Comparison of ENCODE assay signal across 15 cellular contexts in the genomic region with DNA sequence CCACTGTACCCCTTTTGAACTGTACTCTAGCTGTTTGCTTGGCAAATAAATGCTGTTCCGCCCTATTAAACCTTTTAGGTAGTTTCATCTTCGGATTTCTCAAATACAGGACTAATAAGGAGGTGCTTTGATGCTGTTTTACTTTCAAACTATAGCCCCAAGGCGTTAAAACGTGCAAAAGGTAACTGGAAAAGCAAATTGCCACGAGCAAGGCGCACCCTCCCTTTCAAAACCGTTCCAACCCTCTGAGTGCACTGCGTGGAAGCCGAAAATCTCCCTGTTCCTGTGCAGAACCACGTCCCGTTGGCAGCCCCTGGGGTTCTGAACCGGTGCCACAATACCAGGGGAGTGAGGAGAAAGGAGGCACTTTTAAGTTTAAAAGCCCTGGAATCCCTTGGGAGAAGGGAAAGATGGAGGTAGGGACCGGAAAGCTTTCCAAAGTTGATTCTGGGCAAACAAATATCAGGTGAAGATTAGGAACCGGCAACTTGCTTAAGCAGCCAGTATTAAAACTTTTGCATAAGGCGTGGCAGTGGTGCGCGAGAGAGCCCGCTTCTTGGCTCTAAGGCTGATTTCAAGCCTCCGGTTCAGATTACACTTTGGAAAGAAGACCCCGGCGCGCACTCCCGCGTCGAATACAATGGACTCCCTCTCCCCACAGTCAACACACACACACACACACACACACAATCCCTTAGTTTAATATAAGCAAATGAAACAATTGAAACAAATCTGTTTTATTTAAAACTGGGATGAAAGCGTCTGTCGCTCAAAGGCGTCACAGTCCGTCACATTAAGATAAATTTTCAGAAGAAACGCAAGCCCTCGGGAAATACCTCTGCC. TPM values are rescaled to one million over a fixed set of nuclear protein-coding genes. Genes with fewer than 3 reads are reported as not detected.
DNase-seq lines count a peak whose midpoint lies in the region; ATAC-seq and TF ChIP-seq lines count a peak whose summit lies in the region.
"Had no signal": no experiment of that assay in that cellular context is flagged by ENCODE, and none has a peak within 500 bp of the region (broad histone marks: within the 10 kb centered on the region; RNA-seq: fewer than 3 reads in every experiment).

No MANE protein-coding gene starts in this region.

- TF ChIP-seq CTCF in WTC11 (IDR thresholded peaks at IDR 0.05) (no peak), neural cell (IDR thresholded peaks at IDR 0.05; ENCODE audit: poor library complexity, severe bottlenecking) (no peak), heart right ventricle (IDR thresholded peaks at IDR 0.05) (no peak)

- ATAC-seq in activated CD4-positive, alpha-beta T cell treated with anti-CD3 and anti-CD28 coated beads for 36 hours = no peak
- peak; percentile 14 for ATAC-seq in WTC11
- no peak for ATAC-seq in heart right ventricle
- ATAC-seq: stimulated activated memory B cell treated with anti-CD40 and anti-IgM and Interleukin-4, amounts not matched to agents 10 μg/mL and 1 μg/mL and 100 μg/mL, for 72 hours had no signal

- H3K4me2 ChIP-seq in neural cell (ENCODE audit: low read length) = no peak overlapping the region

- H3K27me3 ChIP-seq in HUES64 (ENCODE audit: insufficient read depth, low read length) = peaks cover 100% of the 10 kb centered on the region
- peaks cover 100% of the 10 kb centered on the region for H3K27me3 ChIP-seq in neural cell (ENCODE audit: insufficient read depth, low read depth, low read length)
- peaks cover 42 to 100% (median 100%) of the 10 kb centered on the region in 7 donors for H3K27me3 ChIP-seq in heart right ventricle

- no peak for DNase-seq in activated CD4-positive, alpha-beta T cell treated with anti-CD3 and anti-CD28 coated beads, Interleukin-2, amount 10 ng/mL, durations not matched to agents 7 days and 5 days
- no peak for DNase-seq in activated CD4-positive, alpha-beta T cell treated with anti-CD3 and anti-CD28 coated beads for 36 hours
- DNase-seq in WTC11 (ENCODE audit: low spot score) (peak; percentile 62), cerebellar nuclear complex (lab: John Stamatoyannopoulos, UW) (no peak), heart right ventricle (no peak)
- DNase-seq in central memory CD4-positive, alpha-beta T cell = no peak
- DNase-seq: SHP77; stimulated activated CD4-positive, alpha-beta T cell treated with anti-CD3 and anti-CD28 coated beads, Interleukin-2, amount 100 ng/mL, for 48 hours had no signal

- no peaks in the 10 kb centered on the region for H3K36me3 ChIP-seq in HUES64 (ENCODE audit: insufficient read depth, low read length)
- no peaks in the 10 kb centered on the region for H3K36me3 ChIP-seq in neural cell (ENCODE audit: insufficient read depth, low read length)
- no peaks in the 10 kb centered on the region for H3K36me3 ChIP-seq in heart right ventricle

- no peaks in the 10 kb centered on the region for H3K36me3 Mint-ChIP-seq in activated CD4-positive, alpha-beta T cell treated with anti-CD3 and anti-CD28 coated beads, Interleukin-2, amount 10 ng/mL, durations not matched to agents 7 days and 5 days (ENCODE audit: low read depth)
- no peaks in the 10 kb centered on the region for H3K36me3 Mint-ChIP-seq in activated CD4-positive, alpha-beta T cell treated with anti-CD3 and anti-CD28 coated beads for 36 hours (ENCODE audit: low read depth)
- no peaks in the 10 kb centered on the region for H3K36me3 Mint-ChIP-seq in WTC11
- H3K36me3 Mint-ChIP-seq: stimulated activated memory B cell treated with anti-CD40 and anti-IgM and Interleukin-4, amounts not matched to agents 10 μg/mL and 1 μg/mL and 100 μg/mL, for 72 hours had no signal

- no peak for TF ChIP-seq RAD21 in neural cell (conservative IDR thresholded peaks at IDR 0.05)

- no peak overlapping the region for H2AFZ ChIP-seq in neural cell (ENCODE audit: low read depth, low read length)

- no peak for TF ChIP-seq EP300 in neural cell (conservative IDR thresholded peaks at IDR 0.05; ENCODE audit: poor library complexity, severe bottlenecking)

- no peaks in the 10 kb centered on the region for H3K9me2 ChIP-seq in neural cell (ENCODE audit: insufficient read depth, low read length)

- no peaks in the 10 kb centered on the region for H4K20me1 ChIP-seq in neural cell (ENCODE audit: insufficient read depth)

- H3K27me3 Mint-ChIP-seq in activated CD4-positive, alpha-beta T cell treated with anti-CD3 and anti-CD28 coated beads, Interleukin-2, amount 10 ng/mL, durations not matched to agents 7 days and 5 days = peaks cover 84% of the 10 kb centered on the region
- peaks cover 71% of the 10 kb centered on the region for H3K27me3 Mint-ChIP-seq in activated CD4-positive, alpha-beta T cell treated with anti-CD3 and anti-CD28 coated beads for 36 hours
- H3K27me3 Mint-ChIP-seq in WTC11 (ENCODE audit: low read depth) = peaks cover 100% of the 10 kb centered on the region

- H3K9me3 Mint-ChIP-seq in activated CD4-positive, alpha-beta T cell treated with anti-CD3 and anti-CD28 coated beads, Interleukin-2, amount 10 ng/mL, durations not matched to agents 7 days and 5 days = peaks cover 9% of the 10 kb centered on the region
- H3K9me3 Mint-ChIP-seq in activated CD4-positive, alpha-beta T cell treated with anti-CD3 and anti-CD28 coated beads for 36 hours (ENCODE audit: low read depth) = peaks cover 4% of the 10 kb centered on the region
- H3K9me3 Mint-ChIP-seq in WTC11 = no peaks in the 10 kb centered on the region
- H3K9me3 Mint-ChIP-seq: dendritic cell treated with granulocyte-macrophage colony-stimulating factor and Interleukin-4, amounts not matched to agents 40 ng/mL and 50 ng/mL, for 4 days had no signal

- no peaks in the 10 kb centered on the region for H3K79me2 ChIP-seq in neural cell (replicated peaks; ENCODE audit: insufficient read depth, low read length)

- H3K4me3 ChIP-seq in HUES64 (ENCODE audit: low read length) (peak overlapping the region; percentile 45), neural cell (ENCODE audit: low read length) (no peak overlapping the region), heart right ventricle (no peak overlapping the region)

- peak overlapping the region; percentile 41 for H3K27ac Mint-ChIP-seq in activated CD4-positive, alpha-beta T cell treated with anti-CD3 and anti-CD28 coated beads, Interleukin-2, amount 10 ng/mL, durations not matched to agents 7 days and 5 days
- no peak overlapping the region for H3K27ac Mint-ChIP-seq in activated CD4-positive, alpha-beta T cell treated with anti-CD3 and anti-CD28 coated beads for 36 hours
- no peak overlapping the region for H3K27ac Mint-ChIP-seq in WTC11
- H3K27ac Mint-ChIP-seq: dendritic cell treated with granulocyte-macrophage colony-stimulating factor and Interleukin-4, amounts not matched to agents 40 ng/mL and 50 ng/mL, for 4 days; stimulated activated memory B cell treated with anti-CD40 and anti-IgM and Interleukin-4, amounts not matched to agents 10 μg/mL and 1 μg/mL and 100 μg/mL, for 72 hours had no signal

- no peak overlapping the region for H3K9ac ChIP-seq in HUES64 (ENCODE audit: low read depth, low read length)
- no peak overlapping the region for H3K9ac ChIP-seq in neural cell (ENCODE audit: low read length)

- peaks cover 2% of the 10 kb centered on the region for H3K4me1 Mint-ChIP-seq in activated CD4-positive, alpha-beta T cell treated with anti-CD3 and anti-CD28 coated beads, Interleukin-2, amount 10 ng/mL, durations not matched to agents 7 days and 5 days
- H3K4me1 Mint-ChIP-seq in activated CD4-positive, alpha-beta T cell treated with anti-CD3 and anti-CD28 coated beads for 36 hours = no peaks in the 10 kb centered on the region
- peaks cover 40% of the 10 kb centered on the region for H3K4me1 Mint-ChIP-seq in WTC11
- H3K4me1 Mint-ChIP-seq: stimulated activated memory B cell treated with anti-CD40 and anti-IgM and Interleukin-4, amounts not matched to agents 10 μg/mL and 1 μg/mL and 100 μg/mL, for 72 hours had no signal

- H3K9me3 ChIP-seq in HUES64 (ENCODE audit: insufficient read depth, low read depth, low read length) = no peaks in the 10 kb centered on the region
- no peaks in the 10 kb centered on the region for H3K9me3 ChIP-seq in neural cell (ENCODE audit: low read length)
- no peaks in the 10 kb centered on the region for H3K9me3 ChIP-seq in heart right ventricle

- intact Hi-C loops in activated CD4-positive, alpha-beta T cell treated with anti-CD3 and anti-CD28 coated beads for 36 hours (cut with DNase I, micrococcal nuclease) = no loop called here
- intact Hi-C loops in heart right ventricle (cut with DNase I) = no loop called here

- H3K4me3 Mint-ChIP-seq in activated CD4-positive, alpha-beta T cell treated with anti-CD3 and anti-CD28 coated beads, Interleukin-2, amount 10 ng/mL, durations not matched to agents 7 days and 5 days = peak overlapping the region; percentile 26
- H3K4me3 Mint-ChIP-seq in activated CD4-positive, alpha-beta T cell treated with anti-CD3 and anti-CD28 coated beads for 36 hours = no peak overlapping the region
- H3K4me3 Mint-ChIP-seq in WTC11 = peak overlapping the region; percentile 69
- H3K4me3 Mint-ChIP-seq: dendritic cell treated with granulocyte-macrophage colony-stimulating factor and Interleukin-4, amounts not matched to agents 40 ng/mL and 50 ng/mL, for 4 days; stimulated activated memory B cell treated with anti-CD40 and anti-IgM and Interleukin-4, amounts not matched to agents 10 μg/mL and 1 μg/mL and 100 μg/mL, for 72 hours had no signal

- CTCF ChIA-PET in activated CD4-positive, alpha-beta T cell treated with anti-CD3 and anti-CD28 coated beads, Interleukin-2, amount 10 ng/mL, durations not matched to agents 7 days and 5 days (lab: Charles Lee) = no interaction called here
- CTCF ChIA-PET in activated CD4-positive, alpha-beta T cell treated with anti-CD3 and anti-CD28 coated beads for 36 hours (lab: Charles Lee) = no interaction called here
- CTCF ChIA-PET in WTC11 (lab: Charles Lee) = interaction anchor here (1.2 to 3.2 kb wide), 2 partner anchors 7 to 353 kb away, joined by 4 to 25 read pairs; no protein-coding TSS in a partner anchor

- H3K4me1 ChIP-seq in HUES64 (ENCODE audit: insufficient read depth, low read length) (peaks cover 29% of the 10 kb centered on the region), heart right ventricle (peaks cover 0 to 21% (median 16%) of the 10 kb centered on the region in 9 donors)

- under 1% methylated on average over 31 of the region's 31 CpGs for WGBS in HUES64
- 6 to 8% methylated on average over 31 of the region's 31 CpGs for WGBS in heart right ventricle, 2 donors

- H3K27ac ChIP-seq in HUES64 (ENCODE audit: low read depth, low read length) (no peak overlapping the region), neural cell (ENCODE audit: low read length) (no peak overlapping the region), heart right ventricle (no peak overlapping the region)

- H3F3A ChIP-seq in neural cell (ENCODE audit: insufficient read depth, low read length, poor library complexity, severe bottlenecking) = no peaks in the 10 kb centered on the region

- POLR2A ChIA-PET in activated CD4-positive, alpha-beta T cell treated with anti-CD3 and anti-CD28 coated beads, Interleukin-2, amount 10 ng/mL, durations not matched to agents 7 days and 5 days (lab: Charles Lee) = no interaction called here
- POLR2A ChIA-PET in activated CD4-positive, alpha-beta T cell treated with anti-CD3 and anti-CD28 coated beads for 36 hours (lab: Charles Lee) = no interaction called here
- POLR2A ChIA-PET in WTC11 (lab: Charles Lee) = no interaction called here

RNA-seq across cellular contexts. Expression of a gene that starts 9.5 kb away (rescaled TPM):
- under 1 TPM; 0.17 to 0.20 TPM for total RNA-seq in activated CD4-positive, alpha-beta T cell treated with anti-CD3 and anti-CD28 coated beads, Interleukin-2, amount 10 ng/mL, durations not matched to agents 7 days and 5 days
- under 1 TPM; 0.21 to 0.26 TPM for total RNA-seq in activated CD4-positive, alpha-beta T cell treated with anti-CD3 and anti-CD28 coated beads for 36 hours
- polyA plus RNA-seq in HUES64 (2013, experiment 1 of 2) = 0.30 TPM
- polyA plus RNA-seq in HUES64 (2013, experiment 2 of 2) = 0.57 TPM
- total RNA-seq in WTC11 (2021) (0.11 to 0.26 TPM (median 0.14 TPM) in 3 replicates), heart right ventricle (under 1 TPM in 1 of 10 donors, not detected in 9; 0.09 TPM)
- polyA plus RNA-seq in neural cell (not detected in 2 replicates), heart right ventricle (under 1 TPM in 1 of 2 donors, not detected in 1; 0.01 TPM)
- not detected in 2 replicates for polyA minus RNA-seq in neural cell
- total RNA-seq: G401, renal cortical epithelial cell had no signal
- polyA plus RNA-seq: keratinocyte had no signal
